ENCODE assay signal across 15 cellular contexts in genomic region chr10:33103980-33104379, GRCh38.
DNase-seq lines count a peak whose midpoint lies in the region; ATAC-seq and TF ChIP-seq lines count a peak whose summit lies in the region.
"Had no signal": no experiment of that assay in that cellular context is flagged by ENCODE, and none has a peak within 500 bp of the region (broad histone marks: within the 10 kb centered on the region; RNA-seq: fewer than 3 reads in every experiment).

No MANE protein-coding gene starts in this region.

- no peak overlapping the region for H3K4me3 ChIP-seq in stomach
- no peak overlapping the region for H3K4me3 ChIP-seq in uterus
- H3K4me3 ChIP-seq: BLaER1 treated with 17β-estradiol and CSF1 and Interleukin-3, amounts not matched to agents 10 nM and 100 nM; GM12878; GM23338 had no signal

- H3K27ac Mint-ChIP-seq in activated CD8-positive, alpha-beta T cell treated with anti-CD3 and anti-CD28 coated beads for 36 hours, result peak overlapping the region; percentile 20
- no peak overlapping the region for H3K27ac Mint-ChIP-seq in activated CD8-positive, alpha-beta T cell treated with anti-CD3 and anti-CD28 coated beads, Interleukin-2, amount 10 ng/mL, durations not matched to agents 7 days and 5 days
- no peak overlapping the region for H3K27ac Mint-ChIP-seq in activated T-helper 17 cell treated with anti-CD3 and anti-CD28 coated beads, Interleukin-2, amount 50 U/mL, for 72 hours
- H3K27ac Mint-ChIP-seq: CD4-positive, alpha-beta T cell; GM23338; IgD-negative memory B cell had no signal

- no peak for DNase-seq in activated CD8-positive, alpha-beta T cell treated with anti-CD3 and anti-CD28 coated beads for 36 hours
- no peak for DNase-seq in activated CD8-positive, alpha-beta T cell treated with anti-CD3 and anti-CD28 coated beads, Interleukin-2, amount 10 ng/mL, durations not matched to agents 7 days and 5 days
- DNase-seq in foreskin keratinocyte, result peak; percentile 33 to 61
- DNase-seq in stomach, result no peak
- DNase-seq in uterus, result no peak
- DNase-seq: ACHN; CD4-positive, alpha-beta T cell; DMS79; H7 had no signal

- TF ChIP-seq CTCF in activated CD8-positive, alpha-beta T cell treated with anti-CD3 and anti-CD28 coated beads for 36 hours (IDR thresholded peaks at IDR 0.05), result no peak
- TF ChIP-seq CTCF in foreskin keratinocyte (conservative IDR thresholded peaks at IDR 0.05), result no peak
- TF ChIP-seq CTCF in stomach (IDR thresholded peaks at IDR 0.05), result no peak
- TF ChIP-seq CTCF in uterus (IDR thresholded peaks at IDR 0.05), result no peak

- H3K9me3 ChIP-seq in stomach, result peaks cover 0 to 10% (median 4%) of the 10 kb centered on the region in 4 donors
- H3K9me3 ChIP-seq in uterus, result no peaks in the 10 kb centered on the region

- WGBS in stomach, 5 donors, result 89 to 98% (median 94%) methylated on average over 2 of the region's 2 CpGs

- TF ChIP-seq EP300 in stomach (IDR thresholded peaks at IDR 0.05), result no peak

- no peaks in the 10 kb centered on the region for H3K36me3 Mint-ChIP-seq in activated CD8-positive, alpha-beta T cell treated with anti-CD3 and anti-CD28 coated beads for 36 hours (ENCODE audit: low read depth)
- H3K36me3 Mint-ChIP-seq in activated CD8-positive, alpha-beta T cell treated with anti-CD3 and anti-CD28 coated beads, Interleukin-2, amount 10 ng/mL, durations not matched to agents 7 days and 5 days (ENCODE audit: low read depth), result peaks cover 3% of the 10 kb centered on the region
- H3K36me3 Mint-ChIP-seq in activated T-helper 17 cell treated with anti-CD3 and anti-CD28 coated beads, Interleukin-2, amount 50 U/mL, for 72 hours (ENCODE audit: low read depth), result no peaks in the 10 kb centered on the region
- H3K36me3 Mint-ChIP-seq: IgD-negative memory B cell had no signal

- H3K27me3 ChIP-seq in foreskin keratinocyte (no peaks in the 10 kb centered on the region), stomach (no peaks in the 10 kb centered on the region), uterus (no peaks in the 10 kb centered on the region)
- H3K27me3 ChIP-seq: BLaER1 treated with 17β-estradiol and CSF1 and Interleukin-3, amounts not matched to agents 10 nM and 100 nM had no signal

- H3K4me1 ChIP-seq in foreskin keratinocyte (peaks cover 11% of the 10 kb centered on the region), stomach (no peaks in the 10 kb centered on the region), uterus (no peaks in the 10 kb centered on the region)

- POLR2A ChIA-PET in activated CD8-positive, alpha-beta T cell treated with anti-CD3 and anti-CD28 coated beads for 36 hours (lab: Charles Lee), result interaction anchor here (0.9 kb wide), 1 partner anchor 12 kb away, joined by 3 read pairs; no protein-coding TSS in a partner anchor
- POLR2A ChIA-PET in activated CD8-positive, alpha-beta T cell treated with anti-CD3 and anti-CD28 coated beads, Interleukin-2, amount 10 ng/mL, durations not matched to agents 7 days and 5 days (lab: Charles Lee), result interaction anchor here (0.7 kb wide), 1 partner anchor 49 kb away, joined by 3 read pairs; no protein-coding TSS in a partner anchor

- no peaks in the 10 kb centered on the region for H3K36me3 ChIP-seq in stomach
- H3K36me3 ChIP-seq in uterus, result no peaks in the 10 kb centered on the region

- peaks cover 24% of the 10 kb centered on the region for H3K4me1 Mint-ChIP-seq in activated CD8-positive, alpha-beta T cell treated with anti-CD3 and anti-CD28 coated beads for 36 hours (ENCODE audit: low read depth)
- peaks cover 14% of the 10 kb centered on the region for H3K4me1 Mint-ChIP-seq in activated CD8-positive, alpha-beta T cell treated with anti-CD3 and anti-CD28 coated beads, Interleukin-2, amount 10 ng/mL, durations not matched to agents 7 days and 5 days (ENCODE audit: low read depth)
- peaks cover 37% of the 10 kb centered on the region for H3K4me1 Mint-ChIP-seq in activated T-helper 17 cell treated with anti-CD3 and anti-CD28 coated beads, Interleukin-2, amount 50 U/mL, for 72 hours

- no peak for ATAC-seq in activated CD8-positive, alpha-beta T cell treated with anti-CD3 and anti-CD28 coated beads for 36 hours
- ATAC-seq in activated CD8-positive, alpha-beta T cell treated with anti-CD3 and anti-CD28 coated beads, Interleukin-2, amount 10 ng/mL, durations not matched to agents 7 days and 5 days, result no peak
- no peak for ATAC-seq in activated T-helper 17 cell treated with anti-CD3 and anti-CD28 coated beads, Interleukin-2, amount 50 U/mL, for 72 hours (replicated peaks)
- ATAC-seq in foreskin keratinocyte (no peak), GM19463 (IDR thresholded peaks at IDR 0.05; ENCODE audit: unreplicated experiment) (no peak)
- ATAC-seq: GM12878, GM23338 had no signal

- H3K27ac ChIP-seq in foreskin keratinocyte (no peak overlapping the region), stomach (no peak overlapping the region), uterus (no peak overlapping the region)
- H3K27ac ChIP-seq: BLaER1 treated with 17β-estradiol and CSF1 and Interleukin-3, amounts not matched to agents 10 nM and 100 nM had no signal

- TF ChIP-seq POLR2A in stomach (IDR thresholded peaks at IDR 0.05) (no peak), uterus (IDR thresholded peaks at IDR 0.05) (no peak)

- intact Hi-C loops in activated CD8-positive, alpha-beta T cell treated with anti-CD3 and anti-CD28 coated beads for 36 hours (cut with micrococcal nuclease), result no loop called here
- intact Hi-C loops in stomach (cut with DNase I; ENCODE audit: low total_unique reads), result no loop called here
- intact Hi-C loops in uterus (cut with DNase I; ENCODE audit: low total_unique reads), result no loop called here

- peaks cover 12% of the 10 kb centered on the region for H3K27me3 Mint-ChIP-seq in activated CD8-positive, alpha-beta T cell treated with anti-CD3 and anti-CD28 coated beads for 36 hours
- peaks cover 5% of the 10 kb centered on the region for H3K27me3 Mint-ChIP-seq in activated CD8-positive, alpha-beta T cell treated with anti-CD3 and anti-CD28 coated beads, Interleukin-2, amount 10 ng/mL, durations not matched to agents 7 days and 5 days (ENCODE audit: low read depth)
- H3K27me3 Mint-ChIP-seq in activated T-helper 17 cell treated with anti-CD3 and anti-CD28 coated beads, Interleukin-2, amount 50 U/mL, for 72 hours, result no peaks in the 10 kb centered on the region
- H3K27me3 Mint-ChIP-seq: CD4-positive, alpha-beta T cell had no signal

- H3K4me3 Mint-ChIP-seq in activated CD8-positive, alpha-beta T cell treated with anti-CD3 and anti-CD28 coated beads for 36 hours, result no peak overlapping the region
- no peak overlapping the region for H3K4me3 Mint-ChIP-seq in activated CD8-positive, alpha-beta T cell treated with anti-CD3 and anti-CD28 coated beads, Interleukin-2, amount 10 ng/mL, durations not matched to agents 7 days and 5 days
- H3K4me3 Mint-ChIP-seq in activated T-helper 17 cell treated with anti-CD3 and anti-CD28 coated beads, Interleukin-2, amount 50 U/mL, for 72 hours, result peak overlapping the region; percentile 76
- H3K4me3 Mint-ChIP-seq: CD4-positive, alpha-beta T cell; GM23338 had no signal

- peaks cover 13% of the 10 kb centered on the region for H3K9me3 Mint-ChIP-seq in activated CD8-positive, alpha-beta T cell treated with anti-CD3 and anti-CD28 coated beads for 36 hours
- peaks cover 9% of the 10 kb centered on the region for H3K9me3 Mint-ChIP-seq in activated CD8-positive, alpha-beta T cell treated with anti-CD3 and anti-CD28 coated beads, Interleukin-2, amount 10 ng/mL, durations not matched to agents 7 days and 5 days (ENCODE audit: insufficient read depth)
- H3K9me3 Mint-ChIP-seq in activated T-helper 17 cell treated with anti-CD3 and anti-CD28 coated beads, Interleukin-2, amount 50 U/mL, for 72 hours, result peaks cover 8% of the 10 kb centered on the region

- CTCF ChIA-PET in activated CD8-positive, alpha-beta T cell treated with anti-CD3 and anti-CD28 coated beads for 36 hours (lab: Charles Lee), result interaction anchor here (1.1 to 2.2 kb wide), 2 partner anchors 28 to 52 kb away, joined by 3 to 11 read pairs; no protein-coding TSS in a partner anchor
- CTCF ChIA-PET in activated CD8-positive, alpha-beta T cell treated with anti-CD3 and anti-CD28 coated beads, Interleukin-2, amount 10 ng/mL, durations not matched to agents 7 days and 5 days (lab: Charles Lee), result interaction anchor here (1.0 to 1.7 kb wide), 4 partner anchors 12 to 95 kb away, joined by 3 to 7 read pairs (median 4); no protein-coding TSS in a partner anchor

Comparison
In these comparisons a context has a peak if more than half of its experiments do, and no peak if none do; other contexts are left out.
1. DNase-seq: peak in foreskin keratinocyte (2 of 2); none in activated CD8-positive, alpha-beta T cell treated with anti-CD3 and anti-CD28 coated beads for 36 hours (single experiment), activated CD8-positive, alpha-beta T cell treated with anti-CD3 and anti-CD28 coated beads, Interleukin-2, amount 10 ng/mL, durations not matched to agents 7 days and 5 days (single experiment), stomach (single experiment) and uterus (0 of 2).